ENCODE assay signal across 1 cellular context in the genomic region with DNA sequence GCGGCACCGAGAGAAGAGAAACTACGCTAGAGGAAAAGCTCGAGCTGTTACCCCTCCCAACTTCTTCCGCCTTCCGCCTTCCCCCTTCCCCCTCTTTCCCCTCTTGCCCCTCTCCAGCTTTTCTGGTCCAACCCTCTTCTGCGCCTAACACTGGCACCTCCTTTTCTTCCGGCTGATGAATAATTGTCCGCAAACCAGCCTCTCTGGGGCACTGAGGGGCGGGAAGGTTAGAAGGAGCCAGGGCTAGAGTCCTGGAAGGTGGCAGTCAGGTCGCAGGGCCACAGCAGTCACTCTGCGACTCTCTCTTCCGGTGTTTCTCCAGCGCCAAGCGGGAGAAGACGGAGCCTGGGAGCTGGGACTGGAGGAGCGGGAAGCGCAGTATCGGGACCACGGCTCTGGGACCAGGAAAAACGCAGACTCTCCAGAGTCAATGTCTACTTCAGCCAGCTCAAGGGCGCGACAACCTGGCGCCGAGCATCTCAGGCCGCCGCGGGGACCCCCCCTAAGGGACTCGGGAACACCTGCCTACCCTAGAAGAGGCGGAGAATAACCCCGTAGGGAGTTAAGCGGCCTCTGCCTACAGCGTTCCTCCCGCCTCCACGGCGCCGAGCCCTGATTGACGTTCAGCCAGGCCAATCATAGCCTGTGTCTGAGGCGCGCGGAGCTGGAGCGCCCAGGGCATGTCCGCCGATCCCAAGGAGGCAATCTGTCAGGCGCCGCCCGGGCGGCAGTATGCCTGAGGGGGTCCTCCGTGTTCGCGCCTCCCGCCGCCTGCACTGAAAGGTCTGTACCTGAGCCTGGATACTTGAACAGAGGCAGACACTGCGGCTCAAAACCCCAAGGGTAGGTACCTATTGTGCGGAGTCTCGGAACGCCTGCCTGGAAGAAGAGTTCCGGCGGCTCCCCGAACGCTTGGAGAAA.
TF ChIP-seq lines count a peak whose summit lies in the region.

No MANE protein-coding gene starts in this region.

TF ChIP-seq in HepG2, 621 proteins besides CTCF, POLR2A, EP300 and RAD21 (continued from another document and continues in another):
- TF ChIP-seq ZBTB40 (IDR thresholded peaks at IDR 0.05) (no peak), ZBTB40 (CRISPR knock-in tag; IDR thresholded peaks at IDR 0.05) (peak; percentile 71), ZFP90 (CRISPR knock-in tag; IDR thresholded peaks at IDR 0.05; ENCODE audit: borderline replicate concordance) (no peak), MXD4 (CRISPR knock-in tag; IDR thresholded peaks at IDR 0.05) (peak; percentile 88), ZSCAN25 (CRISPR knock-in tag; IDR thresholded peaks at IDR 0.05) (peak; percentile 84), AGO2 (optimal IDR thresholded peaks at IDR 0.05; ENCODE audit: low read depth, low read length) (peak; percentile 39), SALL2 (CRISPR knock-in tag; IDR thresholded peaks at IDR 0.05) (peak; percentile 41; the same call in 1 of the 2 replicates), AGO1 (IDR thresholded peaks at IDR 0.05; ENCODE audit: low read depth, low read length, poor library complexity, severe bottlenecking) (peak; percentile 77), RBM39 (IDR thresholded peaks at IDR 0.05; ENCODE audit: low read depth, low read length, poor library complexity, severe bottlenecking) (peak; percentile 63), ZNF782 (CRISPR knock-in tag; IDR thresholded peaks at IDR 0.05; ENCODE audit: borderline replicate concordance) (peak; percentile 69; the same call in 1 of the 2 replicates), ZNF766 (CRISPR knock-in tag; IDR thresholded peaks at IDR 0.05; ENCODE audit: borderline replicate concordance) (peak; percentile 87; the same call in 1 of the 2 replicates), FOXO4 (CRISPR knock-in tag; conservative IDR thresholded peaks at IDR 0.05) (0 out of 2 replicates have a peak, but pooled peaks have one; percentile 91), ZNF225 (CRISPR knock-in tag; IDR thresholded peaks at IDR 0.05) (peak; percentile 90), ZNF83 (CRISPR knock-in tag; IDR thresholded peaks at IDR 0.05; ENCODE audit: borderline replicate concordance) (peak; percentile 79; the same call in 1 of the 2 replicates), ZNF230 (CRISPR knock-in tag; IDR thresholded peaks at IDR 0.05) (peak; percentile 82; the same call in 1 of the 2 replicates), ZNF562 (CRISPR knock-in tag; IDR thresholded peaks at IDR 0.05; ENCODE audit: borderline replicate concordance) (no peak), GMEB1 (CRISPR knock-in tag; IDR thresholded peaks at IDR 0.05; ENCODE audit: borderline replicate concordance) (peak; percentile 89), HNRNPUL1 (IDR thresholded peaks at IDR 0.05; ENCODE audit: low read depth, low read length) (no peak), ZNF891 (CRISPR knock-in tag; IDR thresholded peaks at IDR 0.05) (peak; percentile 36; the same call in 1 of the 2 replicates), ZNF260 (CRISPR knock-in tag; IDR thresholded peaks at IDR 0.05; ENCODE audit: borderline replicate concordance, low read depth) (peak; percentile 53; the same call in 1 of the 2 replicates), ZNF256 (CRISPR knock-in tag; conservative IDR thresholded peaks at IDR 0.05) (0 out of 2 replicates have a peak, but pooled peaks have one; percentile 47), ZNF317 (CRISPR knock-in tag; IDR thresholded peaks at IDR 0.05) (0 out of 2 replicates have a peak, but pooled peaks have one; percentile 13), ZNF383 (CRISPR knock-in tag; IDR thresholded peaks at IDR 0.05; ENCODE audit: borderline replicate concordance) (no peak), ZNF678 (CRISPR knock-in tag; IDR thresholded peaks at IDR 0.05) (peak; percentile 16; the same call in 1 of the 2 replicates), SRSF1 (optimal IDR thresholded peaks at IDR 0.05; ENCODE audit: low read depth, low read length) (peak; percentile 58), HOXD1 (CRISPR knock-in tag; IDR thresholded peaks at IDR 0.05) (peak; percentile 77), EHMT2 (IDR thresholded peaks at IDR 0.05; ENCODE audit: borderline replicate concordance, low read depth, low read length) (no peak), CEBPZ (IDR thresholded peaks at IDR 0.05; ENCODE audit: low read length) (no peak)
- TF ChIP-seq, protein P1, sequence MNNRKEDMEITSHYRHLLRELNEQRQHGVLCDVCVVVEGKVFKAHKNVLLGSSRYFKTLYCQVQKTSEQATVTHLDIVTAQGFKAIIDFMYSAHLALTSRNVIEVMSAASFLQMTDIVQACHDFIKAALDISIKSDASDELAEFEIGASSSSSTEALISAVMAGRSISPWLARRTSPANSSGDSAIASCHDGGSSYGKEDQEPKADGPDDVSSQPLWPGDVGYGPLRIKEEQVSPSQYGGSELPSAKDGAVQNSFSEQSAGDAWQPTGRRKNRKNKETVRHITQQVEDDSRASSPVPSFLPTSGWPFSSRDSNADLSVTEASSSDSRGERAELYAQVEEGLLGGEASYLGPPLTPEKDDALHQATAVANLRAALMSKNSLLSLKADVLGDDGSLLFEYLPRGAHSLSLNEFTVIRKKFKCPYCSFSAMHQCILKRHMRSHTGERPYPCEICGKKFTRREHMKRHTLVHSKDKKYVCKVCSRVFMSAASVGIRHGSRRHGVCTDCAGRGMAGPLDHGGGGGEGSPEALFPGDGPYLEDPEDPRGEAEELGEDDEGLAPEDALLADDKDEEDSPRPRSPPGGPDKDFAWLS (CRISPR knock-in tag; IDR thresholded peaks at IDR 0.05; ENCODE audit: borderline replicate concordance): no peak
- TF ChIP-seq, protein P2, sequence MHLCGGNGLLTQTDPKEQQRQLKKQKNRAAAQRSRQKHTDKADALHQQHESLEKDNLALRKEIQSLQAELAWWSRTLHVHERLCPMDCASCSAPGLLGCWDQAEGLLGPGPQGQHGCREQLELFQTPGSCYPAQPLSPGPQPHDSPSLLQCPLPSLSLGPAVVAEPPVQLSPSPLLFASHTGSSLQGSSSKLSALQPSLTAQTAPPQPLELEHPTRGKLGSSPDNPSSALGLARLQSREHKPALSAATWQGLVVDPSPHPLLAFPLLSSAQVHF (CRISPR knock-in tag; IDR thresholded peaks at IDR 0.05): no peak
- TF ChIP-seq, protein P3, sequence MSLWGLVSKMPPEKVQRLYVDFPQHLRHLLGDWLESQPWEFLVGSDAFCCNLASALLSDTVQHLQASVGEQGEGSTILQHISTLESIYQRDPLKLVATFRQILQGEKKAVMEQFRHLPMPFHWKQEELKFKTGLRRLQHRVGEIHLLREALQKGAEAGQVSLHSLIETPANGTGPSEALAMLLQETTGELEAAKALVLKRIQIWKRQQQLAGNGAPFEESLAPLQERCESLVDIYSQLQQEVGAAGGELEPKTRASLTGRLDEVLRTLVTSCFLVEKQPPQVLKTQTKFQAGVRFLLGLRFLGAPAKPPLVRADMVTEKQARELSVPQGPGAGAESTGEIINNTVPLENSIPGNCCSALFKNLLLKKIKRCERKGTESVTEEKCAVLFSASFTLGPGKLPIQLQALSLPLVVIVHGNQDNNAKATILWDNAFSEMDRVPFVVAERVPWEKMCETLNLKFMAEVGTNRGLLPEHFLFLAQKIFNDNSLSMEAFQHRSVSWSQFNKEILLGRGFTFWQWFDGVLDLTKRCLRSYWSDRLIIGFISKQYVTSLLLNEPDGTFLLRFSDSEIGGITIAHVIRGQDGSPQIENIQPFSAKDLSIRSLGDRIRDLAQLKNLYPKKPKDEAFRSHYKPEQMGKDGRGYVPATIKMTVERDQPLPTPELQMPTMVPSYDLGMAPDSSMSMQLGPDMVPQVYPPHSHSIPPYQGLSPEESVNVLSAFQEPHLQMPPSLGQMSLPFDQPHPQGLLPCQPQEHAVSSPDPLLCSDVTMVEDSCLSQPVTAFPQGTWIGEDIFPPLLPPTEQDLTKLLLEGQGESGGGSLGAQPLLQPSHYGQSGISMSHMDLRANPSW (CRISPR knock-in tag; IDR thresholded peaks at IDR 0.05; ENCODE audit: borderline replicate concordance): peak; percentile 56; the same call in 1 of the 2 replicates
